8 cellular contexts compared by ENCODE assay signal in the genomic region with DNA sequence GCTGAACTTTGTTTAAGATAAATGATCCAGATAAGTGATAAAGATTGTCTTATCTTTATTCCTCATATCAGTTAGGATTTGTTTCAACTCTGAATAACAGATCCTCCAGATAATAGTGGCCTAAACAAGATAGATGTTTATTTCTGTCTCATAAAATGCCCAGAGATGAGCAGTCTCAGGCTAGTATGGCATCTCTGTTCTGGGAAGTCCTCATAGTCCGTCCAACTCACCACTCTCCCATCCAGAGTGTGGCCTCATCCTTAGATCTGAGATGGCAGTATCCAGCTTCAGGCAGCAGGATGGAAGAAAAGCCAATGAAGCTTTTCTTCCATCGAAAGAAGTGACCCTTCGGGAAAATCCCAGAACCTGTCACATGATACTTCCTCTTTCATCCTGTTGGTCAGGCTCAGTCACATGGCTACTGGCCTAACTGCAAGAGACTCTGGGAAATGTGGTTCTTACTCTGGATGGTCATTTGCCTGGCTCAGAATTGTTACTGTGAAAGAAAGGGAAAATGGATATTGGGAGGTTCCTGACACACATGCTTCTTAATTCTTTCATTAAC. TPM values are rescaled to one million over a fixed set of nuclear protein-coding genes. Genes with fewer than 3 reads are reported as not detected.
A peak's percentile ranks its signal among the peaks of the same experiment; 100 is the strongest.
DNase-seq lines count a peak whose midpoint lies in the region; ATAC-seq and TF ChIP-seq lines count a peak whose summit lies in the region.

No MANE protein-coding gene starts in this region.

- peak; percentile 27 for ATAC-seq in foreskin keratinocyte
- ATAC-seq in stimulated activated naive CD8-positive, alpha-beta T cell treated with anti-CD3 and anti-CD28 coated beads, Interleukin-15, Interleukin-2, amounts not matched to agents 100 U/mL and 50 U/mL, for 24 hours = no peak

- H3K4me3 ChIP-seq in retinal pigment epithelial cell (ENCODE audit: low read length) (peak overlapping the region; percentile 23), esophagus muscularis mucosa (no peak overlapping the region)

- H3K9me3 ChIP-seq in esophagus muscularis mucosa = no peaks in the 10 kb centered on the region

- intact Hi-C loops in esophagus muscularis mucosa (cut with DNase I) = no loop called here

- H3K36me3 ChIP-seq in esophagus muscularis mucosa = no peaks in the 10 kb centered on the region

- WGBS in esophagus muscularis mucosa = 48% methylated on average over 3 of the region's 3 CpGs

- no peak for TF ChIP-seq POLR2A in esophagus muscularis mucosa (IDR thresholded peaks at IDR 0.05; ENCODE audit: low read depth)

- TF ChIP-seq CTCF in foreskin keratinocyte (conservative IDR thresholded peaks at IDR 0.05) = no peak
- TF ChIP-seq CTCF in retinal pigment epithelial cell (conservative IDR thresholded peaks at IDR 0.05; ENCODE audit: low read depth, low read length) = no peak
- no peak for TF ChIP-seq CTCF in esophagus muscularis mucosa (IDR thresholded peaks at IDR 0.05)

- H3K27me3 ChIP-seq in foreskin keratinocyte = peaks cover 38% of the 10 kb centered on the region
- peaks cover 0 to 20% (median 0%) of the 10 kb centered on the region in 4 donors for H3K27me3 ChIP-seq in esophagus muscularis mucosa

- no peak for TF ChIP-seq EP300 in esophagus muscularis mucosa (IDR thresholded peaks at IDR 0.05)

- DNase-seq in NCI-H82 (lab: John Stamatoyannopoulos, UW) = peak; percentile 70
- DNase-seq in NCI-H82 treated with DMSO at 0.1 percent for 48 hours (lab: John Stamatoyannopoulos, UW; ENCODE audit: unreplicated experiment) = no peak
- peak; percentile 39 to 42 for DNase-seq in SHP77 (lab: John Stamatoyannopoulos, UW)
- DNase-seq in foreskin keratinocyte = no peak
- DNase-seq in retinal pigment epithelial cell (ENCODE audit: low read depth) = no peak
- DNase-seq in activated naive CD4-positive, alpha-beta T cell treated with anti-CD3 and anti-CD28 coated beads, Interleukin-2, amount 50 U/mL, for 16 hours = no peak
- DNase-seq in esophagus muscularis mucosa (ENCODE audit: extremely low spot score) = no peak
- DNase-seq in stimulated activated naive CD8-positive, alpha-beta T cell treated with anti-CD3 and anti-CD28 coated beads, Interleukin-15, Interleukin-2, amounts not matched to agents 100 U/mL and 50 U/mL, for 24 hours = no peak

- H3K4me1 ChIP-seq in foreskin keratinocyte (no peaks in the 10 kb centered on the region), esophagus muscularis mucosa (peaks cover 0 to 3% (median under 1%) of the 10 kb centered on the region in 4 donors)

- no peak overlapping the region for H3K27ac ChIP-seq in foreskin keratinocyte
- no peak overlapping the region for H3K27ac ChIP-seq in esophagus muscularis mucosa (replicated peaks in 1 of 4)

RNA-seq across cellular contexts. Expression of a gene that starts 29.4 kb away (rescaled TPM):
- 0.07 TPM in 2 replicates for total RNA-seq in foreskin keratinocyte
- 0.03 and 0.06 TPM in 2 replicates for polyA plus RNA-seq in foreskin keratinocyte
- 1 to 10 TPM; 1.5 to 3.0 (median 1.9) TPM for total RNA-seq in esophagus muscularis mucosa

Comparison
In these comparisons a context has a peak if more than half of its experiments do, and no peak if none do; other contexts are left out.
1. DNase-seq: peak in NCI-H82 (single experiment) and SHP77 (2 of 2); none in NCI-H82 treated with DMSO at 0.1 percent for 48 hours (single experiment), foreskin keratinocyte (0 of 2), retinal pigment epithelial cell (single experiment), activated naive CD4-positive, alpha-beta T cell treated with anti-CD3 and anti-CD28 coated beads, Interleukin-2, amount 50 U/mL, for 16 hours (single experiment), esophagus muscularis mucosa (single experiment) and stimulated activated naive CD8-positive, alpha-beta T cell treated with anti-CD3 and anti-CD28 coated beads, Interleukin-15, Interleukin-2, amounts not matched to agents 100 U/mL and 50 U/mL, for 24 hours (single experiment).